Comparison of ENCODE assay signal across 1 cellular context in the genomic region with DNA sequence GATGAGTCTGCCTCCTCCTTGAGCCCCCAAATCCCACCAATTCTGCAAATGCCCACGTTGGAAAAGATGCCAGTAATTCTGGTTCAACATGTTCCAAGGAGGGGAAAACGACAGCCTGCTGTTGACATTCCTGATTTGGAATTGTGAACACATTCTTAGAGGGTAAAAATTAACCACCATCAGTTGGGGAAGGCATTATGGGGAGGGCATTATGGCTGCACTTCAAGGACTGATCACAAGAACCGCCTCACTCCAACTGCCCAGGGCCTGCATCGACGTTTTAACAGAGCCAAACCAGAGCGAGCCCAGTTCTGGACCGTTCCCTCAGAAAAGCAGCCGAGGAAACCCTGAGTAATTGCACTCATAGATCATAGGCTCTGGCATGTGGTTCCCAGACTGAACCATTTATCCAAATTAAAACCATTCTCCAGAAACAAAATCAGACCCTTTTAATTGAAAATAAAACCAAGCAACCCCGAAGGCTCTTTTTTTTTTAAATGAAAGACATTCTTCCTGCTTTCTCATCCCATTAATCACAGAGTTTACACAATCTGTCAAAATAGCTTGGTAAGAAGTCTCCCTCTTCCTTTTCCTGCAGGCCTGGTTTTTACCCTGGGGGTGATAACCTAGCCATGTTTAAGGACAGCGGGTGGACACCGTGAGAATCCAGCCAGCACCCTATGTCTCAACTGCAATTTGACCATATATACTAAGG.
TF ChIP-seq lines count a peak whose summit lies in the region.

No MANE protein-coding gene starts in this region.

TF ChIP-seq in WTC11, 78 proteins besides CTCF, POLR2A, EP300 and RAD21 (continued from another document):
- TF ChIP-seq, protein P1, sequence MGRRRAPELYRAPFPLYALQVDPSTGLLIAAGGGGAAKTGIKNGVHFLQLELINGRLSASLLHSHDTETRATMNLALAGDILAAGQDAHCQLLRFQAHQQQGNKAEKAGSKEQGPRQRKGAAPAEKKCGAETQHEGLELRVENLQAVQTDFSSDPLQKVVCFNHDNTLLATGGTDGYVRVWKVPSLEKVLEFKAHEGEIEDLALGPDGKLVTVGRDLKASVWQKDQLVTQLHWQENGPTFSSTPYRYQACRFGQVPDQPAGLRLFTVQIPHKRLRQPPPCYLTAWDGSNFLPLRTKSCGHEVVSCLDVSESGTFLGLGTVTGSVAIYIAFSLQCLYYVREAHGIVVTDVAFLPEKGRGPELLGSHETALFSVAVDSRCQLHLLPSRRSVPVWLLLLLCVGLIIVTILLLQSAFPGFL (CRISPR knock-in tag; IDR thresholded peaks at IDR 0.05; ENCODE audit: borderline replicate concordance) = no peak
- TF ChIP-seq NFATC4 (CRISPR knock-in tag; IDR thresholded peaks at IDR 0.05) = no peak
- TF ChIP-seq CREB1 (CRISPR knock-in tag; IDR thresholded peaks at IDR 0.05) = no peak
TF ChIP-seq in WTC11: peak in this region for 0.
